8 cellular contexts compared by ENCODE assay signal in the genomic region with DNA sequence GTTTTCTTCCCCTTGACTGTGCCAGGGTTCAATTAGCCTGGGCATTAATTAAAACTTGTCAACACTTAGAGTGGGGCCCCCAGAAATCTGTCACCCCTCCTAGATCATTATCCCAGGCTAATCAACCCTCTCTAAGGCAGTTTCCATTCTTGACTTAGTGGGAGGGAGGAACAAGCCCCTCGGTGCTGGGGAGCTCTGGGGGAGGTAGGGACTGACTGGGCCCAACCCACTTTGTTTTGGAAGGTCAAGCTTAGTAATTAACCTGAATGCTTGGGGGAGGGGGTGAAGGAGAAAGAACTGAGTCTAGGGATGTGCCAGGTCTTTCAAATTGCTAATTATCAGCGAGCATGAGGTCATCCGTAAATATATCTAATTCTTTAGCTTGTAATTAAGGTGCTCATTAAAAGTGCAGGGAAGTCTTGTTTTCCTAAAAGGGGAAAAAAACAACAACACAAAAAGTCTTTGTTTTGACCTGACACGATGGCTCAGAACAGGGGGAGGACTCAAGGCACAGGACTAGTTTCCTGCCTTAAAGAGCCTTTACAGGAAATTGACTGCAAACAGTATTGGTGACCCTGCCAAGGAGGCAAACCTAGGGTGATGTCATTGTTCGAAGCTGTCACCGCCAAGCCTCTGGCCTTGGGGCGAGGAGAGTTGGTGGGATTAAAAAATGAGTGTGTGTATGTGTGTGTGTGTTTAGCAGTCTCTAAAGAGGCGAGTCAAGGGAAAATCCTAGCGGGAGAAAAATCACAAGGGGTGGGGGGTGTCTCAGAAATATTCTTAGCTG. TPM values are rescaled to one million over a fixed set of nuclear protein-coding genes. Genes with fewer than 3 reads are reported as not detected.
DNase-seq lines count a peak whose midpoint lies in the region; ATAC-seq and TF ChIP-seq lines count a peak whose summit lies in the region.

No MANE protein-coding gene starts in this region.

- H3K9me3 Mint-ChIP-seq in brain (no peaks in the 10 kb centered on the region), immature natural killer cell (no peaks in the 10 kb centered on the region)
- no peaks in the 10 kb centered on the region for H3K9me3 Mint-ChIP-seq in stimulated activated effector memory CD8-positive, alpha-beta T cell treated with anti-CD3 and anti-CD28 coated beads, Interleukin-12 subunit alpha, Interleukin-12 subunit beta, amount 100 ng/mL, for 72 hours

- peaks cover 99% of the 10 kb centered on the region for H3K4me1 Mint-ChIP-seq in brain
- H3K4me1 Mint-ChIP-seq in immature natural killer cell: peaks cover 100% of the 10 kb centered on the region in 2 donors
- peaks cover 93% of the 10 kb centered on the region for H3K4me1 Mint-ChIP-seq in stimulated activated effector memory CD8-positive, alpha-beta T cell treated with anti-CD3 and anti-CD28 coated beads, Interleukin-12 subunit alpha, Interleukin-12 subunit beta, amount 100 ng/mL, for 72 hours

- peak; percentile 41 for DNase-seq in NCI-H226
- DNase-seq in immature natural killer cell: peak; percentile 66 to 67 (median 66)
- DNase-seq in stimulated activated effector memory CD8-positive, alpha-beta T cell treated with anti-CD3 and anti-CD28 coated beads, Interleukin-12 subunit alpha, Interleukin-12 subunit beta, amount 100 ng/mL, for 72 hours (ENCODE audit: low spot score in 2 of 2): peak in 1 of 2 donors; percentile 33

- H3K27me3 Mint-ChIP-seq in brain (no peaks in the 10 kb centered on the region), immature natural killer cell (ENCODE audit: low read depth in 3 of 3) (peaks cover 11 to 17% (median 15%) of the 10 kb centered on the region in 3 donors)

- ATAC-seq in GM19025 (IDR thresholded peaks at IDR 0.05; ENCODE audit: low read depth, unreplicated experiment) (peak; percentile 48), HG03108 (IDR thresholded peaks at IDR 0.05; ENCODE audit: unreplicated experiment) (no peak), GM18873 (IDR thresholded peaks at IDR 0.05; ENCODE audit: low FRiP score, unreplicated experiment) (no peak), GM18520 (IDR thresholded peaks at IDR 0.05; ENCODE audit: unreplicated experiment) (no peak)
- peak; percentile 98 for ATAC-seq in stimulated activated effector memory CD8-positive, alpha-beta T cell treated with anti-CD3 and anti-CD28 coated beads, Interleukin-12 subunit alpha, Interleukin-12 subunit beta, amount 100 ng/mL, for 72 hours

- H3K36me3 Mint-ChIP-seq in brain (peaks cover 18% of the 10 kb centered on the region), immature natural killer cell (peaks cover 0 to 7% (median 3%) of the 10 kb centered on the region in 3 donors)
- H3K36me3 Mint-ChIP-seq in stimulated activated effector memory CD8-positive, alpha-beta T cell treated with anti-CD3 and anti-CD28 coated beads, Interleukin-12 subunit alpha, Interleukin-12 subunit beta, amount 100 ng/mL, for 72 hours: peaks cover 61% of the 10 kb centered on the region

- H3K27ac Mint-ChIP-seq in brain (peak overlapping the region; percentile 81 to 97 (median 92)), immature natural killer cell (peak overlapping the region; percentile 92 to 99 (median 98))
- peak overlapping the region; percentile 35 for H3K27ac Mint-ChIP-seq in stimulated activated effector memory CD8-positive, alpha-beta T cell treated with anti-CD3 and anti-CD28 coated beads, Interleukin-12 subunit alpha, Interleukin-12 subunit beta, amount 100 ng/mL, for 72 hours

- H3K4me3 Mint-ChIP-seq in brain: peak overlapping the region; percentile 57 to 79 (median 66)
- peak overlapping the region; percentile 82 to 87 (median 86) for H3K4me3 Mint-ChIP-seq in immature natural killer cell
- H3K4me3 Mint-ChIP-seq in stimulated activated effector memory CD8-positive, alpha-beta T cell treated with anti-CD3 and anti-CD28 coated beads, Interleukin-12 subunit alpha, Interleukin-12 subunit beta, amount 100 ng/mL, for 72 hours: peak overlapping the region; percentile 39

- no peak for TF ChIP-seq CTCF in brain (conservative IDR thresholded peaks at IDR 0.05)

RNA-seq across cellular contexts. Expression of gene ACTN4, which starts 19.4 kb away (rescaled TPM):
- polyA plus RNA-seq in brain (ENCODE audit: insufficient read depth, low read depth, low replicate concordance) (379 TPM), immature natural killer cell (10 to 100 TPM in 2 of 3 donors, 1 to 10 TPM in 1; 8.5 to 68.3 (median 17.4) TPM)

RNA-seq across cellular contexts. Expression of gene EIF3K, which starts 47.9 kb away (rescaled TPM):
- 367 TPM for polyA plus RNA-seq in brain (ENCODE audit: insufficient read depth, low read depth, low replicate concordance)
- polyA plus RNA-seq in immature natural killer cell: 100 to 1,000 TPM; 338 to 456 (median 383) TPM

RNA-seq across cellular contexts. Expression of gene MAP4K1, which starts 49.1 kb away (rescaled TPM):
- polyA plus RNA-seq in brain (ENCODE audit: insufficient read depth, low read depth, low replicate concordance) (1.4 TPM), immature natural killer cell (10 to 100 TPM; 52.1 to 98.1 (median 67.0) TPM)

Comparison
In these comparisons a context has a peak if more than half of its experiments do, and no peak if none do; other contexts are left out.
1. ATAC-seq: peak in GM19025 (single experiment) and stimulated activated effector memory CD8-positive, alpha-beta T cell treated with anti-CD3 and anti-CD28 coated beads, Interleukin-12 subunit alpha, Interleukin-12 subunit beta, amount 100 ng/mL, for 72 hours (single experiment); none in HG03108 (single experiment), GM18873 (single experiment) and GM18520 (single experiment).
2. H3K27ac Mint-ChIP-seq: peak in every context shown above with its lines; median percentile 98 in immature natural killer cell; 92 in brain; 35 in stimulated activated effector memory CD8-positive, alpha-beta T cell treated with anti-CD3 and anti-CD28 coated beads, Interleukin-12 subunit alpha, Interleukin-12 subunit beta, amount 100 ng/mL, for 72 hours.
3. RNA of gene MAP4K1, which starts 49.1 kb away (polyA plus RNA-seq): 52.1 to 98.1 TPM in immature natural killer cell; 1.4 TPM in brain (single experiment); every median in the first group is over 10 times any median in the second.
4. Peak in every context shown above with its lines, with median percentiles within 50 percentile points of each other: H3K4me3 Mint-ChIP-seq.